8 cellular contexts compared by ENCODE assay signal in the genomic region with DNA sequence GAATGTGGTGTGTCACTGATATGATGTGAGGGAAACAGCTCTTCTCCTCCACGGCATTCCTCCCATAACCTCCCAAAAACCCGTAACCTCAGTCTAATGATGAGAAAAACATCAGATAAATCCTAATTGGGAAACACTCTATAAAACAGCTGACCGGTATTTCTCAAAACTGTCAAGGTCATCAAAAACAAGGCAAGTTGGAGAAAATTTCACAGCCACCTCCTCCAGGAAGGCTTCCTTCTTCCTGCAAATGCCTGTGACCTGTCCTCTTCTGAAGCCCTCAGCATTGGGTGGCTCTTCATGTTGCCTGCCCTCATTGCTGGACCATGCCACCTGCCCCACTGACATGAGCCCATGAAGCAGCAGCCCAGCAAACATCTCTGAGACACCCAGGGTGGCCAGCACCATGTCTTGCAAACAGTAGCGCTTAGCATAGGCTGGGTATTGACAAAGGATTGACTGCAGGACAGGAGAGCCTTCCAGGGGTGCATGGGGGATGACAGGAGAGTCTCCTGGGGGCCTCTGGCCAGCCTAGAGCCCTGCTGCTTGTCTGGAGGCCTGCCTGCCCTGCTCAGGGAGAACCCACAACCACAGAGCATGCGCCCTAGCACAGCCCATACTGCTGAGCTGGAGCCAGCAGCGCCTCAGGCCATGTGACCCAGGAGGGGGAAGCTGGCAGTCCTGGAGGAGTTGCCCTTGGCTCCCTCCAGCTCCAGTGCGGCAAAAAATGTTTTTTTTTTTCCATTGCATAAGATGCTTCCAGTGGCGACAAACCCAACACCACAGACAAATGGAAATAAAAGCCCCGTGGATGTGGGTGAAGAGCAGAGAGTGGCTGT. TPM values are rescaled to one million over a fixed set of nuclear protein-coding genes. Genes with fewer than 3 reads are reported as not detected.
DNase-seq lines count a peak whose midpoint lies in the region; ATAC-seq, FAIRE-seq and TF ChIP-seq lines count a peak whose summit lies in the region.

No MANE protein-coding gene starts in this region.

- no peaks in the 10 kb centered on the region for H3K9me2 ChIP-seq in GM23338 (ENCODE audit: insufficient read depth)

- peak overlapping the region; percentile 63; the same call in 1 of the 2 replicates for H3K27ac Mint-ChIP-seq in GM23338

- TF ChIP-seq CTCF in GM23338 (conservative IDR thresholded peaks at IDR 0.05; ENCODE audit: low read depth in 2 of 2) (no peak), heart left ventricle (IDR thresholded peaks at IDR 0.05) (no peak)

- peaks cover 4% of the 10 kb centered on the region; the same call in 2 of the 3 replicates for H3K9me3 Mint-ChIP-seq in GM23338

- H2AFZ ChIP-seq in GM23338, result no peak overlapping the region

- peaks cover 15% of the 10 kb centered on the region for H3K27me3 Mint-ChIP-seq in GM23338 (ENCODE audit: insufficient read depth, low read depth, poor library complexity)

- no peak overlapping the region for H3K4me3 Mint-ChIP-seq in GM23338

- WGBS in heart left ventricle, 4 donors, result 80 to 89% (median 81%) methylated on average over 9 of the region's 9 CpGs

- FAIRE-seq in frontal cortex (lab: Jason Lieb, UNC) (no peak), GM12891 (lab: Jason Lieb, UNC) (no peak)

- peak; percentile 40 for ATAC-seq in GM23338
- ATAC-seq in SK-N-SH treated with all-trans-retinoic acid at 6 μM for 48 hours, result peak; percentile 33; the same call in 1 of the 3 replicates
- peak; percentile 37 to 90 (median 86) for ATAC-seq in heart left ventricle
- ATAC-seq in stimulated activated naive CD8-positive, alpha-beta T cell treated with anti-CD3 and anti-CD28 coated beads, Interleukin-15, Interleukin-2, amounts not matched to agents 100 U/mL and 50 U/mL, for 24 hours, result peak; percentile 65

- H4K20me1 ChIP-seq in GM23338 (replicated peaks; ENCODE audit: insufficient read depth), result no peaks in the 10 kb centered on the region

- H3K9me3 ChIP-seq in heart left ventricle, result no peaks in the 10 kb centered on the region

- TF ChIP-seq POLR2A in heart left ventricle (IDR thresholded peaks at IDR 0.05) (no peak), GM12891 (IDR thresholded peaks at IDR 0.05; ENCODE audit: low read depth, low read length) (no peak)

- H3K36me3 Mint-ChIP-seq in GM23338 (ENCODE audit: low read depth), result peaks cover 28% of the 10 kb centered on the region

- H3K27ac ChIP-seq in GM23338 (ENCODE audit: low read depth), result no peak overlapping the region
- peak overlapping the region in 1 of 12 donors; percentile 83 for H3K27ac ChIP-seq in heart left ventricle

- H3K4me3 ChIP-seq in GM23338 (no peak overlapping the region), heart left ventricle (no peak overlapping the region)

- DNase-seq in GM23338 (ENCODE audit: low spot score), result no peak
- peak in 1 of 5 donors; percentile 40 for DNase-seq in heart left ventricle
- peak; percentile 20 for DNase-seq in stimulated activated naive CD8-positive, alpha-beta T cell treated with anti-CD3 and anti-CD28 coated beads, Interleukin-15, Interleukin-2, amounts not matched to agents 100 U/mL and 50 U/mL, for 24 hours
- DNase-seq in NCI-H510A (lab: John Stamatoyannopoulos, UW), result no peak
- DNase-seq in NCI-H2171 (lab: John Stamatoyannopoulos, UW), result no peak
- DNase-seq in frontal cortex (ENCODE audit: low spot score in 2 of 2), result no peak
- DNase-seq in GM12891 (ENCODE audit: insufficient read length, low spot score), result no peak

- intact Hi-C loops in heart left ventricle (cut with DNase I), result no loop called here

- H3K4me1 Mint-ChIP-seq in GM23338, result peaks cover 44% of the 10 kb centered on the region

- H3K36me3 ChIP-seq in GM23338 (ENCODE audit: insufficient read depth), result no peaks in the 10 kb centered on the region
- peaks cover 0 to 10% (median 0%) of the 10 kb centered on the region in 9 donors for H3K36me3 ChIP-seq in heart left ventricle

- peaks cover 36% of the 10 kb centered on the region for H3K4me1 ChIP-seq in GM23338 (ENCODE audit: insufficient read depth)
- H3K4me1 ChIP-seq in heart left ventricle, result peaks cover 0 to 30% (median 19%) of the 10 kb centered on the region in 12 donors

- H3K27me3 ChIP-seq in GM23338 (ENCODE audit: insufficient read depth), result no peaks in the 10 kb centered on the region
- no peaks in the 10 kb centered on the region for H3K27me3 ChIP-seq in heart left ventricle

- H3K79me2 ChIP-seq in GM23338 (replicated peaks; ENCODE audit: insufficient read depth), result peaks cover 32% of the 10 kb centered on the region

- H3F3A ChIP-seq in GM23338 (replicated peaks; ENCODE audit: low read depth), result 0 out of 2 replicates have a peak, but pooled peaks cover 2% of the 10 kb centered on the region

- H3K4me2 ChIP-seq in GM23338, result no peak overlapping the region

TF ChIP-seq in GM23338, 12 proteins besides CTCF, POLR2A, EP300 and RAD21:
- TF ChIP-seq EZH2phosphoT487 (IDR thresholded peaks at IDR 0.05; ENCODE audit: unreplicated experiment), result no peak

TF ChIP-seq in SK-N-SH treated with all-trans-retinoic acid at 6 μM for 48 hours, 23 proteins besides CTCF, POLR2A, EP300 and RAD21 (continues in another document):
- TF ChIP-seq ESRRG (CRISPR knock-in tag; IDR thresholded peaks at IDR 0.05) (no peak), ARNTL (CRISPR knock-in tag; IDR thresholded peaks at IDR 0.05; ENCODE audit: borderline replicate concordance, low read depth) (no peak), RARB (CRISPR knock-in tag; IDR thresholded peaks at IDR 0.05) (no peak), GLIS3 (CRISPR knock-in tag; IDR thresholded peaks at IDR 0.05) (no peak), ZNF70 (CRISPR knock-in tag; IDR thresholded peaks at IDR 0.05) (no peak), BACH2 (CRISPR knock-in tag; IDR thresholded peaks at IDR 0.05; ENCODE audit: borderline replicate concordance) (no peak), CSDC2 (CRISPR knock-in tag; IDR thresholded peaks at IDR 0.05) (no peak), ZC3H10 (CRISPR knock-in tag; IDR thresholded peaks at IDR 0.05) (no peak)
- TF ChIP-seq, protein P1, sequence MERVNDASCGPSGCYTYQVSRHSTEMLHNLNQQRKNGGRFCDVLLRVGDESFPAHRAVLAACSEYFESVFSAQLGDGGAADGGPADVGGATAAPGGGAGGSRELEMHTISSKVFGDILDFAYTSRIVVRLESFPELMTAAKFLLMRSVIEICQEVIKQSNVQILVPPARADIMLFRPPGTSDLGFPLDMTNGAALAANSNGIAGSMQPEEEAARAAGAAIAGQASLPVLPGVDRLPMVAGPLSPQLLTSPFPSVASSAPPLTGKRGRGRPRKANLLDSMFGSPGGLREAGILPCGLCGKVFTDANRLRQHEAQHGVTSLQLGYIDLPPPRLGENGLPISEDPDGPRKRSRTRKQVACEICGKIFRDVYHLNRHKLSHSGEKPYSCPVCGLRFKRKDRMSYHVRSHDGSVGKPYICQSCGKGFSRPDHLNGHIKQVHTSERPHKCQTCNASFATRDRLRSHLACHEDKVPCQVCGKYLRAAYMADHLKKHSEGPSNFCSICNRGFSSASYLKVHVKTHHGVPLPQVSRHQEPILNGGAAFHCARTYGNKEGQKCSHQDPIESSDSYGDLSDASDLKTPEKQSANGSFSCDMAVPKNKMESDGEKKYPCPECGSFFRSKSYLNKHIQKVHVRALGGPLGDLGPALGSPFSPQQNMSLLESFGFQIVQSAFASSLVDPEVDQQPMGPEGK (CRISPR knock-in tag; IDR thresholded peaks at IDR 0.05; ENCODE audit: borderline replicate concordance), result no peak

TF ChIP-seq in GM12891, 5 proteins besides CTCF, POLR2A, EP300 and RAD21:
- no peak for TF ChIP-seq POLR2AphosphoS5 (IDR thresholded peaks at IDR 0.05; ENCODE audit: low read depth, low read length)
- no peak for TF ChIP-seq POU2F2 (IDR thresholded peaks at IDR 0.05; ENCODE audit: low read depth, low read length)
- TF ChIP-seq PAX5 (IDR thresholded peaks at IDR 0.05; ENCODE audit: insufficient read depth, low read length, severe bottlenecking), result no peak
- TF ChIP-seq TAF1 (IDR thresholded peaks at IDR 0.05; ENCODE audit: low read depth, low read length), result no peak
- no peak for TF ChIP-seq SPI1 (IDR thresholded peaks at IDR 0.05; ENCODE audit: low read depth, low read length)

RNA-seq across cellular contexts. Expression of a gene that starts 49.7 kb away (rescaled TPM):
- 28.9 and 34.8 TPM in 2 replicates for total RNA-seq in GM23338 (2014; rRNA removed; shearing (Covaris generic))
- polyA plus RNA-seq in GM23338 (2016; fragmentation: Nextera tagmentation; extraction: Ambion mirVana) (13.5 and 14.7 TPM in 2 replicates), heart left ventricle (1 to 10 TPM; 1.9 to 4.8 TPM)
- total RNA-seq in heart left ventricle (1 to 10 TPM; 2.1 to 8.6 (median 5.5) TPM), frontal cortex (23.6 TPM)
- 4.0 TPM for polyA plus RNA-seq in GM12891 (2012; ENCODE audit: low read depth, missing spikeins)

Comparison
In these comparisons a context has a peak if more than half of its experiments do, and no peak if none do; other contexts are left out.
1. ATAC-seq: peak in every context shown above with its lines; median percentile 86 in heart left ventricle; 65 in stimulated activated naive CD8-positive, alpha-beta T cell treated with anti-CD3 and anti-CD28 coated beads, Interleukin-15, Interleukin-2, amounts not matched to agents 100 U/mL and 50 U/mL, for 24 hours; 40 in GM23338; 33 in SK-N-SH treated with all-trans-retinoic acid at 6 μM for 48 hours.